In the genomic region with DNA sequence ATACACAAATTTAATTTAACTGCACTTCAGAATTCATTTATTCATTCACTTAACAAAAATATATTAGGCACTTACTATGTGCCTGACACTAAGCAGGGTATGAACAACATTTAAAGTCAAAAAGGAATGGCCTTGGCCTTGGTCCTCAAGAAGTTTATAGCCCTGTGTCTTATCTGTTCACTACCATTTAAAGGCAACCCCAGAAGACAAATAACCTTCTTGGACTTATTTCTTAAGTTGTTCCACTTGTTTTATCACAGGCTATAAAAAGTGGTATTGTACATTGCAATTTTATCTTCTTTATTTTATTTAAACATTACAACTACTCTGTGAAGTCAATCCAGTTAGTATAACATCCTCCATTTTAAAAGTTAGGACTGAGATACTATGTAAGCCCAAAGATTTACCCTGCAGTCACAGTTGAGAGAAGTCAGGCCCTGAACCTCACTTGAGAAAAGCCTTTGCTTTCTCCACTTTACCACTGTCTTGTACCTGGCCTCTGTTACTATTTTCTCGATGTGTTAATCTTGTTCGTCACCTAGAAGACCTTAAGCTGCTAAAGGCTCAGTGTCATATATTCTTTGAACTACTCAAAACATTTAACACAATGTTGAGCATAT, we compare ENCODE assay signal across 1 cellular context.
TF ChIP-seq lines count a peak whose summit lies in the region.

No MANE protein-coding gene starts in this region.

TF ChIP-seq in SK-N-SH treated with all-trans-retinoic acid at 6 μM for 48 hours, 23 proteins besides CTCF, POLR2A, EP300 and RAD21 (continued from another document):
- TF ChIP-seq, protein P1, sequence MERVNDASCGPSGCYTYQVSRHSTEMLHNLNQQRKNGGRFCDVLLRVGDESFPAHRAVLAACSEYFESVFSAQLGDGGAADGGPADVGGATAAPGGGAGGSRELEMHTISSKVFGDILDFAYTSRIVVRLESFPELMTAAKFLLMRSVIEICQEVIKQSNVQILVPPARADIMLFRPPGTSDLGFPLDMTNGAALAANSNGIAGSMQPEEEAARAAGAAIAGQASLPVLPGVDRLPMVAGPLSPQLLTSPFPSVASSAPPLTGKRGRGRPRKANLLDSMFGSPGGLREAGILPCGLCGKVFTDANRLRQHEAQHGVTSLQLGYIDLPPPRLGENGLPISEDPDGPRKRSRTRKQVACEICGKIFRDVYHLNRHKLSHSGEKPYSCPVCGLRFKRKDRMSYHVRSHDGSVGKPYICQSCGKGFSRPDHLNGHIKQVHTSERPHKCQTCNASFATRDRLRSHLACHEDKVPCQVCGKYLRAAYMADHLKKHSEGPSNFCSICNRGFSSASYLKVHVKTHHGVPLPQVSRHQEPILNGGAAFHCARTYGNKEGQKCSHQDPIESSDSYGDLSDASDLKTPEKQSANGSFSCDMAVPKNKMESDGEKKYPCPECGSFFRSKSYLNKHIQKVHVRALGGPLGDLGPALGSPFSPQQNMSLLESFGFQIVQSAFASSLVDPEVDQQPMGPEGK (CRISPR knock-in tag; IDR thresholded peaks at IDR 0.05; ENCODE audit: borderline replicate concordance), result no peak
- TF ChIP-seq ESRRG (CRISPR knock-in tag; IDR thresholded peaks at IDR 0.05), result no peak
- TF ChIP-seq TCF4 (CRISPR knock-in tag; IDR thresholded peaks at IDR 0.05; ENCODE audit: borderline replicate concordance), result no peak
- TF ChIP-seq BACH2 (CRISPR knock-in tag; IDR thresholded peaks at IDR 0.05; ENCODE audit: borderline replicate concordance), result no peak
- no peak for TF ChIP-seq CSDC2 (CRISPR knock-in tag; IDR thresholded peaks at IDR 0.05)
- TF ChIP-seq TOX (CRISPR knock-in tag; IDR thresholded peaks at IDR 0.05; ENCODE audit: borderline replicate concordance), result no peak
